21 cellular contexts compared by ENCODE assay signal in genomic region chr6:11865926-11866325, GRCh38.
DNase-seq lines count a peak whose midpoint lies in the region; ATAC-seq and TF ChIP-seq lines count a peak whose summit lies in the region.
"Had no signal": no experiment of that assay in that cellular context is flagged by ENCODE, and none has a peak within 500 bp of the region (broad histone marks: within the 10 kb centered on the region; RNA-seq: fewer than 3 reads in every experiment).

No MANE protein-coding gene starts in this region.

- H3K36me3 ChIP-seq in MG63 (no peaks in the 10 kb centered on the region), brain microvascular endothelial cell (replicated peaks) (no peaks in the 10 kb centered on the region), mesenchymal stem cell (ENCODE audit: control insufficient read depth in 1 of 2, insufficient read depth in 2 of 2, low read depth in 1 of 2, low read length in 2 of 2) (no peaks in the 10 kb centered on the region), breast epithelium (no peaks in the 10 kb centered on the region)
- H3K36me3 ChIP-seq: adrenal gland, suprapubic skin had no signal

- H3K4me1 ChIP-seq in mesenchymal stem cell (ENCODE audit: control insufficient read depth, insufficient read depth, low read depth, low read length) (peaks cover 6% of the 10 kb centered on the region), breast epithelium (no peaks in the 10 kb centered on the region)
- H3K4me1 ChIP-seq: adrenal gland had no signal

- H4K91ac ChIP-seq in mesenchymal stem cell (ENCODE audit: low read length) = no peak overlapping the region

- DNase-seq in ELR (ENCODE audit: low read depth) = peak; percentile 87
- peak; percentile 85 for DNase-seq in MG63
- peak; percentile 63 for DNase-seq in brain microvascular endothelial cell
- peak; percentile 31 for DNase-seq in mesenchymal stem cell
- DNase-seq in breast epithelium (ENCODE audit: low spot score in 2 of 2) = no peak
- DNase-seq in left cardiac atrium = no peak
- DNase-seq: activated naive CD4-positive, alpha-beta T cell; activated T-cell treated with anti-CD3 and anti-CD28 coated beads, Interleukin-2, amount 50 U/mL, for 24 hours; adrenal gland; CD4-positive, alpha-beta T cell; hippocampal formation; mucosa of descending colon; MV-4-11; NCI-H1694 treated with DMSO at 0.1 percent for 48 hours; NCI-H2171 treated with DMSO at 0.1 percent for 48 hours; NCI-H526; T-helper 9 cell had no signal

- no peak overlapping the region for H2BK120ac ChIP-seq in mesenchymal stem cell (ENCODE audit: low read depth, low read length)

- TF ChIP-seq CTCF in brain microvascular endothelial cell (IDR thresholded peaks at IDR 0.05; ENCODE audit: low read depth, low read length, missing control alignments) (no peak), breast epithelium (IDR thresholded peaks at IDR 0.05) (no peak)

- H3K79me1 ChIP-seq in mesenchymal stem cell (replicated peaks; ENCODE audit: low read length, poor library complexity, severe bottlenecking) = no peaks in the 10 kb centered on the region

- no peak overlapping the region for H3K4me2 ChIP-seq in mesenchymal stem cell (ENCODE audit: low read length, poor library complexity, severe bottlenecking)

- no peak overlapping the region for H2BK15ac ChIP-seq in mesenchymal stem cell (ENCODE audit: low read depth, poor library complexity, severe bottlenecking)

- H3K18ac ChIP-seq in mesenchymal stem cell (ENCODE audit: low read depth in 1 of 2, low read length in 2 of 2) = no peak overlapping the region

- H3K27me3 ChIP-seq in MG63 (no peaks in the 10 kb centered on the region), brain microvascular endothelial cell (replicated peaks) (no peaks in the 10 kb centered on the region), mesenchymal stem cell (ENCODE audit: control insufficient read depth in 1 of 2, insufficient read depth in 1 of 2, low read length in 2 of 2) (no peaks in the 10 kb centered on the region), breast epithelium (no peaks in the 10 kb centered on the region)
- H3K27me3 ChIP-seq: adrenal gland, suprapubic skin had no signal

- H3K4me3 ChIP-seq in MG63 (no peak overlapping the region), brain microvascular endothelial cell (ENCODE audit: low read depth, low read length) (no peak overlapping the region), mesenchymal stem cell (ENCODE audit: insufficient read depth in 1 of 2, low read depth in 1 of 2, low read length in 2 of 2) (no peak overlapping the region), breast epithelium (no peak overlapping the region)
- H3K4me3 ChIP-seq: adrenal gland, mucosa of descending colon, suprapubic skin had no signal

- H3K27ac ChIP-seq in brain microvascular endothelial cell = no peak overlapping the region
- no peak overlapping the region for H3K27ac ChIP-seq in mesenchymal stem cell (ENCODE audit: low read length, poor library complexity, severe bottlenecking)
- no peak overlapping the region for H3K27ac ChIP-seq in breast epithelium
- H3K27ac ChIP-seq: adrenal gland, suprapubic skin had no signal

- no peak overlapping the region for H2AFZ ChIP-seq in mesenchymal stem cell (ENCODE audit: low read depth, low read length)

- no peak overlapping the region for H3K14ac ChIP-seq in mesenchymal stem cell (ENCODE audit: low read length in 2 of 2)

- WGBS in mesenchymal stem cell = 55% methylated on average over 5 of the region's 6 CpGs

- in situ Hi-C loops in brain microvascular endothelial cell (cut with HindIII; ENCODE audit: low pct_ligation_motif_present, low sequenced_read_pairs) = no loop called here

- TF ChIP-seq POLR2A in breast epithelium (IDR thresholded peaks at IDR 0.05) = no peak

- no peak overlapping the region for H3K9ac ChIP-seq in mesenchymal stem cell (ENCODE audit: low read length)

- H4K8ac ChIP-seq in mesenchymal stem cell (ENCODE audit: low read length) = no peak overlapping the region

- intact Hi-C loops in breast epithelium (cut with DNase I; ENCODE audit: low total_unique reads) (no loop called here), left cardiac atrium (cut with DNase I) (no loop called here)

- H3K9me3 ChIP-seq in MG63 (peaks cover 9% of the 10 kb centered on the region), mesenchymal stem cell (ENCODE audit: control insufficient read depth, low read length) (peaks cover 6% of the 10 kb centered on the region), breast epithelium (no peaks in the 10 kb centered on the region)
- H3K9me3 ChIP-seq: adrenal gland, mucosa of descending colon, suprapubic skin had no signal

- H2BK12ac ChIP-seq in mesenchymal stem cell (ENCODE audit: low read length in 2 of 2) = peak overlapping the region in 1 of 2 experiments; percentile 57

- ATAC-seq in GM18861 (IDR thresholded peaks at IDR 0.05; ENCODE audit: unreplicated experiment) (no peak), GM21723 (IDR thresholded peaks at IDR 0.05; ENCODE audit: unreplicated experiment) (no peak), left cardiac atrium (no peak)
- ATAC-seq: mucosa of descending colon; stimulated activated effector memory CD8-positive, alpha-beta T cell treated with anti-CD3 and anti-CD28 coated beads, Interleukin-12 subunit alpha, Interleukin-12 subunit beta, amount 100 ng/mL, for 72 hours had no signal

- no peak overlapping the region for H2BK5ac ChIP-seq in mesenchymal stem cell (ENCODE audit: low read depth, low read length, poor library complexity, severe bottlenecking)

- no peak overlapping the region for H3K23ac ChIP-seq in mesenchymal stem cell (ENCODE audit: low read length in 2 of 2)

- no peak overlapping the region for H3K4ac ChIP-seq in mesenchymal stem cell (ENCODE audit: low read depth in 1 of 2, low read length in 2 of 2)

- H2AK5ac ChIP-seq in mesenchymal stem cell (ENCODE audit: low read length, severe bottlenecking) = no peak overlapping the region

Comparison
In these comparisons a context has a peak if more than half of its experiments do, and no peak if none do; other contexts are left out.
1. DNase-seq: peak in ELR (single experiment), MG63 (single experiment), brain microvascular endothelial cell (single experiment) and mesenchymal stem cell (single experiment); none in breast epithelium (0 of 2) and left cardiac atrium (single experiment).